In the genomic region with DNA sequence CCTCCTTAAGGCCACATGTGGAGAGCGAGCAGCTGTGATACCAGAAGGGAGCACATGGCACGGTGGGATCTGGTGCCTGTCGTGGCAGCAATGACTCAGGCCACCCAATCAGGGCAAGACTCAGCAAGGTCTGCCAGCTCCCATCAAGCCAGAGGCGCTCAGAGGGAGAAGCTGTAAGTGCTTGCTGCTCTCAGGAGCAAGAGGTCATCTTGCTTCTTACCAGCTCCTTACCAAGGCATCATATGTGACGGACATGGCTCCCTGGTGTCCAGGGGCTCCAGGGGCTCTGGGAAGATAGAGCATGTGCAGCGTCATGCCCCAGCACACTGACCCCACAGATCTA, we compare ENCODE assay signal across 16 cellular contexts.
DNase-seq lines count a peak whose midpoint lies in the region; ATAC-seq and TF ChIP-seq lines count a peak whose summit lies in the region.
"Had no signal": no experiment of that assay in that cellular context is flagged by ENCODE, and none has a peak within 500 bp of the region (broad histone marks: within the 10 kb centered on the region; RNA-seq: fewer than 3 reads in every experiment).

No MANE protein-coding gene starts in this region.

- H3K9me3 ChIP-seq in thyroid gland, result no peaks in the 10 kb centered on the region
- H3K9me3 ChIP-seq: suprapubic skin had no signal

- ATAC-seq in stimulated activated effector memory CD8-positive, alpha-beta T cell treated with anti-CD3 and anti-CD28 coated beads, Interleukin-12 subunit alpha, Interleukin-12 subunit beta, amount 100 ng/mL, for 72 hours, result no peak
- ATAC-seq: foreskin keratinocyte, WTC11 had no signal

- peaks cover 17% of the 10 kb centered on the region for H3K36me3 Mint-ChIP-seq in endothelial cell (ENCODE audit: low read depth, unreplicated experiment)
- H3K36me3 Mint-ChIP-seq in stimulated activated effector memory CD8-positive, alpha-beta T cell treated with anti-CD3 and anti-CD28 coated beads, Interleukin-12 subunit alpha, Interleukin-12 subunit beta, amount 100 ng/mL, for 72 hours, result peaks cover 20% of the 10 kb centered on the region
- H3K36me3 Mint-ChIP-seq: WTC11 had no signal

- H3K27ac ChIP-seq in thyroid gland, result no peak overlapping the region
- H3K27ac ChIP-seq: 22Rv1, foreskin keratinocyte, suprapubic skin had no signal

- peaks cover 17% of the 10 kb centered on the region for H3K27me3 Mint-ChIP-seq in endothelial cell (ENCODE audit: unreplicated experiment)

- H3K4me1 Mint-ChIP-seq in endothelial cell (ENCODE audit: unreplicated experiment), result peaks cover 91% of the 10 kb centered on the region
- peaks cover 77% of the 10 kb centered on the region for H3K4me1 Mint-ChIP-seq in stimulated activated effector memory CD8-positive, alpha-beta T cell treated with anti-CD3 and anti-CD28 coated beads, Interleukin-12 subunit alpha, Interleukin-12 subunit beta, amount 100 ng/mL, for 72 hours

- peaks cover 23 to 45% of the 10 kb centered on the region in 2 donors for H3K4me1 ChIP-seq in thyroid gland

- H3K36me3 ChIP-seq in thyroid gland, result no peaks in the 10 kb centered on the region
- H3K36me3 ChIP-seq: suprapubic skin had no signal

- 87 to 93% methylated on average over 5 to 6 of the region's 6 CpGs for WGBS in thyroid gland, 2 donors

- H3K4me3 Mint-ChIP-seq in endothelial cell (ENCODE audit: unreplicated experiment), result no peak overlapping the region
- no peak overlapping the region for H3K4me3 Mint-ChIP-seq in stimulated activated effector memory CD8-positive, alpha-beta T cell treated with anti-CD3 and anti-CD28 coated beads, Interleukin-12 subunit alpha, Interleukin-12 subunit beta, amount 100 ng/mL, for 72 hours
- H3K4me3 Mint-ChIP-seq: nephron, WTC11 had no signal

- no peak overlapping the region for H3K4me3 ChIP-seq in thyroid gland (replicated peaks in 1 of 3)
- H3K4me3 ChIP-seq: suprapubic skin had no signal

- no peak for TF ChIP-seq CTCF in endothelial cell (IDR thresholded peaks at IDR 0.05; ENCODE audit: unreplicated experiment)
- TF ChIP-seq CTCF in thyroid gland (IDR thresholded peaks at IDR 0.05), result no peak

- H3K9me3 Mint-ChIP-seq in endothelial cell (ENCODE audit: unreplicated experiment), result no peaks in the 10 kb centered on the region
- H3K9me3 Mint-ChIP-seq in stimulated activated effector memory CD8-positive, alpha-beta T cell treated with anti-CD3 and anti-CD28 coated beads, Interleukin-12 subunit alpha, Interleukin-12 subunit beta, amount 100 ng/mL, for 72 hours, result no peaks in the 10 kb centered on the region
- H3K9me3 Mint-ChIP-seq: nephron, WTC11 had no signal

- DNase-seq in DMS 273 (lab: John Stamatoyannopoulos, UW; ENCODE audit: unreplicated experiment) (peak; percentile 49), DMS 273 treated with DMSO at 0.1 percent for 48 hours (lab: John Stamatoyannopoulos, UW) (no peak), NCI-H69 (lab: John Stamatoyannopoulos, UW) (peak; percentile 36), endothelial cell (ENCODE audit: low spot score) (no peak), thyroid gland (no peak), NCI-H345 (lab: John Stamatoyannopoulos, UW) (no peak), NCI-H510A (lab: John Stamatoyannopoulos, UW) (no peak)
- DNase-seq in stimulated activated effector memory CD8-positive, alpha-beta T cell treated with anti-CD3 and anti-CD28 coated beads, Interleukin-12 subunit alpha, Interleukin-12 subunit beta, amount 100 ng/mL, for 72 hours (ENCODE audit: low spot score in 2 of 2), result no peak
- DNase-seq: activated CD8-positive, alpha-beta memory T cell treated with anti-CD3 and anti-CD28 coated beads, Interleukin-2, amount 50 U/mL, for 4 hours; central memory CD4-positive, alpha-beta T cell; foreskin keratinocyte; NCI-H1048 had no signal

- intact Hi-C loops in thyroid gland (cut with DNase I), result no loop called here

- no peaks in the 10 kb centered on the region for H3K27me3 ChIP-seq in thyroid gland
- H3K27me3 ChIP-seq: foreskin keratinocyte, suprapubic skin had no signal

- H3K27ac Mint-ChIP-seq in endothelial cell (ENCODE audit: unreplicated experiment), result peak overlapping the region; percentile 24
- peak overlapping the region; percentile 68 for H3K27ac Mint-ChIP-seq in stimulated activated effector memory CD8-positive, alpha-beta T cell treated with anti-CD3 and anti-CD28 coated beads, Interleukin-12 subunit alpha, Interleukin-12 subunit beta, amount 100 ng/mL, for 72 hours
- H3K27ac Mint-ChIP-seq: WTC11 had no signal

- no peak for TF ChIP-seq POLR2A in thyroid gland (IDR thresholded peaks at IDR 0.05)

Comparison
In these comparisons a context has a peak if more than half of its experiments do, and no peak if none do; other contexts are left out.
1. DNase-seq: peak in DMS 273 (single experiment) and NCI-H69 (single experiment); none in DMS 273 treated with DMSO at 0.1 percent for 48 hours (single experiment), endothelial cell (single experiment), stimulated activated effector memory CD8-positive, alpha-beta T cell treated with anti-CD3 and anti-CD28 coated beads, Interleukin-12 subunit alpha, Interleukin-12 subunit beta, amount 100 ng/mL, for 72 hours (0 of 2), thyroid gland (0 of 2), NCI-H345 (single experiment) and NCI-H510A (single experiment).